In genomic region chr7:133977409-133978274, GRCh38 we compare ENCODE assay signal across 18 cellular contexts.
DNase-seq lines count a peak whose midpoint lies in the region; ATAC-seq and TF ChIP-seq lines count a peak whose summit lies in the region.
"Had no signal": no experiment of that assay in that cellular context is flagged by ENCODE, and none has a peak within 500 bp of the region (broad histone marks: within the 10 kb centered on the region; RNA-seq: fewer than 3 reads in every experiment).

No MANE protein-coding gene starts in this region.

- CTCF ChIA-PET in MCF 10A (lab: Yijun Ruan, JAX), result interaction anchor here (0.5 to 0.7 kb wide), 3 partner anchors 30 to 1646 kb away, joined by 3 to 4 read pairs (median 3); no protein-coding TSS in a partner anchor

- no peak overlapping the region for H3K9ac ChIP-seq in BLaER1

- H3K4me1 ChIP-seq in BLaER1, result peaks cover 19% of the 10 kb centered on the region
- H3K4me1 ChIP-seq in ectodermal cell (ENCODE audit: control insufficient read depth, insufficient read depth, low read length), result peaks cover 11% of the 10 kb centered on the region
- H3K4me1 ChIP-seq: SJCRH30 had no signal

- peak overlapping the region; percentile 12; the same call in 1 of the 2 replicates for H3K27ac ChIP-seq in BLaER1
- peak overlapping the region; percentile 57 for H3K27ac ChIP-seq in ectodermal cell (ENCODE audit: insufficient read depth, low read depth, low read length, poor library complexity, severe bottlenecking)
- H3K27ac ChIP-seq: SJCRH30 had no signal

- no peak for TF ChIP-seq CTCF in MCF 10A (IDR thresholded peaks at IDR 0.05; ENCODE audit: unreplicated experiment)

- peak overlapping the region; percentile 65 for H3K4me2 ChIP-seq in BLaER1

- H3K27ac Mint-ChIP-seq in MCF 10A (ENCODE audit: low read depth, unreplicated experiment), result no peak overlapping the region
- H3K27ac Mint-ChIP-seq: natural killer cell treated with Interleukin-12 subunit alpha and Interleukin-12 subunit beta and Interleukin-15 and Interleukin-18, amount 100 ng/mL, for 72 hours; T-helper 17 cell had no signal

- ATAC-seq in HG02938 (IDR thresholded peaks at IDR 0.05; ENCODE audit: unreplicated experiment), result no peak
- ATAC-seq: natural killer cell treated with Interleukin-12 subunit alpha and Interleukin-12 subunit beta and Interleukin-15 and Interleukin-18, amount 100 ng/mL, for 72 hours; T-helper 17 cell had no signal

- H3K4me3 Mint-ChIP-seq in MCF 10A (ENCODE audit: unreplicated experiment), result no peak overlapping the region
- H3K4me3 Mint-ChIP-seq: memory B cell; natural killer cell treated with Interleukin-12 subunit alpha and Interleukin-12 subunit beta and Interleukin-15 and Interleukin-18, amount 100 ng/mL, for 72 hours; T-helper 17 cell had no signal

- H3K9me3 ChIP-seq in BLaER1 (no peaks in the 10 kb centered on the region), ectodermal cell (ENCODE audit: control insufficient read depth, low read length) (no peaks in the 10 kb centered on the region)
- H3K9me3 ChIP-seq: Caco-2, SJCRH30 had no signal

- DNase-seq in DMS79 (lab: John Stamatoyannopoulos, UW) (peak; percentile 9), NCI-H2029 treated with DMSO at 0.1 percent for 48 hours (lab: John Stamatoyannopoulos, UW) (peak; percentile 42), GDM1 (lab: John Stamatoyannopoulos, UW) (no peak), head of caudate nucleus (no peak), MCF 10A (ENCODE audit: unreplicated experiment) (no peak)
- DNase-seq: activated effector memory CD4-positive, alpha-beta T cell treated with Interleukin-2 at 50 U/mL for 16 hours; amygdala; Caco-2; kidney glomerular epithelial cell; NCI-H1694; stimulated activated CD4-positive, alpha-beta T cell treated with anti-CD3 and anti-CD28 coated beads, Interleukin-12 subunit alpha, Interleukin-12 subunit beta, amount 100 ng/mL, for 4 hours; T-helper 17 cell had no signal

- no peaks in the 10 kb centered on the region for H3K36me3 Mint-ChIP-seq in MCF 10A (ENCODE audit: insufficient read depth, unreplicated experiment)
- H3K36me3 Mint-ChIP-seq: natural killer cell treated with Interleukin-12 subunit alpha and Interleukin-12 subunit beta and Interleukin-15 and Interleukin-18, amount 100 ng/mL, for 72 hours had no signal

- H3K4me1 Mint-ChIP-seq in MCF 10A (ENCODE audit: insufficient read depth, unreplicated experiment), result no peaks in the 10 kb centered on the region
- H3K4me1 Mint-ChIP-seq: T-helper 17 cell had no signal

- H3K9me3 Mint-ChIP-seq in MCF 10A (ENCODE audit: unreplicated experiment), result no peaks in the 10 kb centered on the region
- H3K9me3 Mint-ChIP-seq: natural killer cell treated with Interleukin-12 subunit alpha and Interleukin-12 subunit beta and Interleukin-15 and Interleukin-18, amount 100 ng/mL, for 72 hours had no signal

- POLR2A ChIA-PET in MCF 10A (lab: Yijun Ruan, JAX), result interaction anchor here (0.5 kb wide), 1 partner anchor 94 kb away, joined by 4 read pairs; no protein-coding TSS in a partner anchor

- WGBS in ectodermal cell, 2 experiments, result 91 to 95% methylated on average over 4 of the region's 4 CpGs

- H3K4me3 ChIP-seq in BLaER1, result no peak overlapping the region
- H3K4me3 ChIP-seq in ectodermal cell (ENCODE audit: insufficient read depth, low read depth, low read length), result no peak overlapping the region
- H3K4me3 ChIP-seq: SJCRH30 had no signal

- H3K27me3 ChIP-seq in BLaER1, result no peaks in the 10 kb centered on the region
- no peaks in the 10 kb centered on the region for H3K27me3 ChIP-seq in ectodermal cell (ENCODE audit: control insufficient read depth, insufficient read depth, low read length, poor library complexity, severe bottlenecking)
- H3K27me3 ChIP-seq: SJCRH30 had no signal

- BruUV-seq in MCF 10A (replicated peaks; lab: Mats Ljungman, UMichigan), result no TSS peak

- intact Hi-C loops in head of caudate nucleus (cut with DNase I) (no loop called here), MCF 10A (cut with micrococcal nuclease) (loop anchor here (5.0 to 10.0 kb wide), 2 partner anchors 345 to 753 kb away; no protein-coding TSS in a partner anchor)

- H4K20me1 ChIP-seq in BLaER1, result no peaks in the 10 kb centered on the region

- H3K36me3 ChIP-seq in BLaER1 (no peaks in the 10 kb centered on the region), ectodermal cell (ENCODE audit: control insufficient read depth, insufficient read depth, low read length) (no peaks in the 10 kb centered on the region)
- H3K36me3 ChIP-seq: SJCRH30 had no signal

- no peaks in the 10 kb centered on the region for H3K27me3 Mint-ChIP-seq in MCF 10A (ENCODE audit: insufficient read depth, unreplicated experiment)
- H3K27me3 Mint-ChIP-seq: memory B cell; natural killer cell treated with Interleukin-12 subunit alpha and Interleukin-12 subunit beta and Interleukin-15 and Interleukin-18, amount 100 ng/mL, for 72 hours; T-helper 17 cell had no signal

Comparison
In these comparisons a context has a peak if more than half of its experiments do, and no peak if none do; other contexts are left out.
1. DNase-seq: peak in DMS79 (single experiment) and NCI-H2029 treated with DMSO at 0.1 percent for 48 hours (single experiment); none in GDM1 (single experiment), head of caudate nucleus (0 of 42) and MCF 10A (single experiment).